Comparison of ENCODE assay signal across 1 cellular context in the genomic region with DNA sequence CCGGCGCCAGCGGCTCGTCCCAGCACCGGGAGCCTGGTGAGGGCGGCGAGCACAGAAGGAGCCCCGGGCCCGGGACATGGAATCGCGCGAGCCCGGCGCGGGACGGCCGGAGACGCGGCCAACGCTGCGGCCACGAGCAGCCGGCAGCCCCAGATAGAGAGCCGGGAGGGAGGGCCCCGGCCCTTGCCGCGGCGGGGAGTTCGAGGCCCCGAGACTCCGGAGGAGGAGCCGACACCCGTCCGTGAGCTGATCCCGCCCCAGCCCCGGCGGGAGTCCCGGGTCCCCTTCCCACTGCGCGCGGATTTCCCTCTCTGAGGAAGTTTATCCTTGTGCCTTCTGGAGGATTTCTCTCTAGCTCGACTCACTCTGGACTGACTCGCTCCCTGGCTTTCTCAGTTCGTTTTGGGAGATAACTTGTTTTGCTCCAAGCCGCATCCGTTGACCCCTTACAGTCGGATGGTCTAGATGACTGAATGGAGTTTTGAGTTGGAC.
TF ChIP-seq lines count a peak whose summit lies in the region.

No MANE protein-coding gene starts in this region.

TF ChIP-seq in WTC11, 78 proteins besides CTCF, POLR2A, EP300 and RAD21 (continued from another document):
- TF ChIP-seq, protein P1, sequence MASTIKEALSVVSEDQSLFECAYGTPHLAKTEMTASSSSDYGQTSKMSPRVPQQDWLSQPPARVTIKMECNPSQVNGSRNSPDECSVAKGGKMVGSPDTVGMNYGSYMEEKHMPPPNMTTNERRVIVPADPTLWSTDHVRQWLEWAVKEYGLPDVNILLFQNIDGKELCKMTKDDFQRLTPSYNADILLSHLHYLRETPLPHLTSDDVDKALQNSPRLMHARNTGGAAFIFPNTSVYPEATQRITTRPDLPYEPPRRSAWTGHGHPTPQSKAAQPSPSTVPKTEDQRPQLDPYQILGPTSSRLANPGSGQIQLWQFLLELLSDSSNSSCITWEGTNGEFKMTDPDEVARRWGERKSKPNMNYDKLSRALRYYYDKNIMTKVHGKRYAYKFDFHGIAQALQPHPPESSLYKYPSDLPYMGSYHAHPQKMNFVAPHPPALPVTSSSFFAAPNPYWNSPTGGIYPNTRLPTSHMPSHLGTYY (CRISPR knock-in tag; IDR thresholded peaks at IDR 0.05): no peak
- TF ChIP-seq STAT6 (CRISPR knock-in tag; conservative IDR thresholded peaks at IDR 0.05; ENCODE audit: low read depth): no peak
- TF ChIP-seq ZNF423 (CRISPR knock-in tag; IDR thresholded peaks at IDR 0.05): no peak
- TF ChIP-seq SMAD3 (CRISPR knock-in tag; IDR thresholded peaks at IDR 0.05; ENCODE audit: borderline replicate concordance): no peak
- TF ChIP-seq ZNF281 (CRISPR knock-in tag; IDR thresholded peaks at IDR 0.05): no peak
- TF ChIP-seq ZBTB21 (CRISPR knock-in tag; IDR thresholded peaks at IDR 0.05; ENCODE audit: borderline replicate concordance): no peak
